Comparison of ENCODE assay signal across 9 cellular contexts in the genomic region with DNA sequence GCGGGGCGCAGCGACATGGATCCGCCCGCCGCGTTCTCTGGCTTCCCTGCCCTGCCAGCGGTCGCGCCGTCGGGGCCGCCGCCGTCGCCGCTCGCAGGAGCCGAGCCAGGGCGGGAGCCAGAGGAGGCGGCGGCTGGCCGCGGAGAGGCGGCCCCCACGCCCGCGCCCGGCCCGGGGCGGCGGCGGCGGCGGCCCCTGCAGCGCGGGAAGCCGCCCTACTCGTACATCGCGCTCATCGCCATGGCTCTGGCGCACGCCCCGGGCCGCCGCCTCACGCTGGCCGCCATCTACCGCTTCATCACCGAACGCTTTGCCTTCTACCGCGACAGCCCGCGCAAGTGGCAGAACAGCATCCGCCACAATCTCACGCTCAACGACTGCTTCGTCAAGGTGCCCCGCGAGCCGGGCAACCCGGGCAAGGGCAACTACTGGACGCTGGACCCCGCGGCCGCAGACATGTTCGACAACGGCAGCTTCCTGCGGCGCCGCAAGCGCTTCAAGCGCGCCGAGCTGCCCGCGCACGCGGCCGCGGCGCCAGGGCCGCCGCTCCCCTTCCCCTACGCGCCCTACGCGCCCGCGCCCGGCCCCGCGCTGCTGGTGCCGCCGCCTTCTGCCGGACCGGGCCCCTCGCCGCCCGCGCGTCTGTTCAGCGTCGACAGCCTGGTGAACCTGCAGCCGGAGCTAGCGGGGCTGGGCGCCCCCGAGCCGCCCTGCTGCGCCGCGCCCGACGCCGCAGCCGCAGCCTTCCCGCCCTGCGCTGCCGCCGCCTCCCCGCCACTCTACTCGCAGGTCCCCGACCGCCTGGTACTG. TPM values are rescaled to one million over a fixed set of nuclear protein-coding genes. Genes with fewer than 3 reads are reported as not detected.
DNase-seq lines count a peak whose midpoint lies in the region; ATAC-seq and TF ChIP-seq lines count a peak whose summit lies in the region.
"Had no signal": no experiment of that assay in that cellular context is flagged by ENCODE, and none has a peak within 500 bp of the region (broad histone marks: within the 10 kb centered on the region; RNA-seq: fewer than 3 reads in every experiment).

No MANE protein-coding gene starts in this region.

- no peak overlapping the region for H3K4me3 ChIP-seq in SK-N-SH (ENCODE audit: low read depth in 2 of 2, low read length in 1 of 2)
- H3K4me3 ChIP-seq in fibroblast of villous mesenchyme (ENCODE audit: low read depth, low read length), result peak overlapping the region; percentile 15
- peak overlapping the region; percentile 67 for H3K4me3 ChIP-seq in skeletal muscle satellite cell (ENCODE audit: low read length)

- H4K20me1 ChIP-seq in SK-N-SH (ENCODE audit: insufficient read depth), result no peaks in the 10 kb centered on the region

- H3F3A ChIP-seq in SK-N-SH (replicated peaks; ENCODE audit: insufficient read depth), result no peaks in the 10 kb centered on the region

- H2AFZ ChIP-seq in SK-N-SH (ENCODE audit: low read depth), result no peak overlapping the region

- H3K4me2 ChIP-seq in SK-N-SH (no peak overlapping the region; the same call in 1 of the 2 replicates), skeletal muscle satellite cell (ENCODE audit: low read length) (peak overlapping the region; percentile 87)

- WGBS in SK-N-SH (ENCODE audit: low lambda C conversion rate), result 0% methylated on average over 2 of the region's 126 CpGs

- POLR2A ChIA-PET in SK-N-SH (lab: Yijun Ruan, JAX), result no interaction called here
- POLR2A ChIA-PET in WTC11 (lab: Charles Lee), result no interaction called here

- H3K27ac Mint-ChIP-seq in WTC11 (no peak overlapping the region), endothelial cell (ENCODE audit: unreplicated experiment) (no peak overlapping the region)

- H3K27me3 ChIP-seq in SK-N-SH (ENCODE audit: insufficient read depth), result peaks cover 56% of the 10 kb centered on the region
- peaks cover 23% of the 10 kb centered on the region for H3K27me3 ChIP-seq in skeletal muscle satellite cell (ENCODE audit: control insufficient read depth, insufficient read depth, low read length)

- no peak overlapping the region for H3K9ac ChIP-seq in SK-N-SH
- no peak overlapping the region for H3K9ac ChIP-seq in skeletal muscle satellite cell (ENCODE audit: low read depth, low read length)

- H3K4me1 ChIP-seq in SK-N-SH (ENCODE audit: control insufficient read depth in 1 of 2, insufficient read depth in 2 of 2, low read depth in 1 of 2, low read length in 1 of 2) (no peaks in the 10 kb centered on the region; a peak in 1 of 4 replicates), skeletal muscle satellite cell (ENCODE audit: control insufficient read depth, insufficient read depth, low read length) (peaks cover 3% of the 10 kb centered on the region)
- H3K4me1 ChIP-seq: BE2C had no signal

- no peak for TF ChIP-seq RAD21 in SK-N-SH (IDR thresholded peaks at IDR 0.05; ENCODE audit: low read length)

- H3K9me2 ChIP-seq in SK-N-SH, result no peaks in the 10 kb centered on the region

- no peak for TF ChIP-seq EP300 in SK-N-SH (IDR thresholded peaks at IDR 0.05; ENCODE audit: borderline replicate concordance in 1 of 2, low read depth in 1 of 2, low read length in 1 of 2)

- H3K36me3 ChIP-seq in SK-N-SH (replicated peaks in 1 of 2; ENCODE audit: control insufficient read depth in 1 of 2, insufficient read depth in 2 of 2, low read length in 1 of 2) (no peaks in the 10 kb centered on the region), skeletal muscle satellite cell (ENCODE audit: insufficient read depth, low read length) (no peaks in the 10 kb centered on the region)
- H3K36me3 ChIP-seq: BE2C had no signal

- H3K9me3 Mint-ChIP-seq in WTC11 (no peaks in the 10 kb centered on the region), endothelial cell (ENCODE audit: unreplicated experiment) (no peaks in the 10 kb centered on the region)

- H3K4me1 Mint-ChIP-seq in WTC11, result peaks cover 8% of the 10 kb centered on the region
- H3K4me1 Mint-ChIP-seq in endothelial cell (ENCODE audit: unreplicated experiment), result peaks cover 5% of the 10 kb centered on the region

- H3K27ac ChIP-seq in SK-N-SH (ENCODE audit: low read depth in 2 of 2, low read length in 1 of 2), result no peak overlapping the region

- H3K27me3 Mint-ChIP-seq in WTC11 (ENCODE audit: low read depth) (peaks cover 83% of the 10 kb centered on the region), endothelial cell (ENCODE audit: unreplicated experiment) (peaks cover 33% of the 10 kb centered on the region)

- ATAC-seq in SK-N-SH treated with all-trans-retinoic acid at 6 μM for 48 hours, result no peak
- ATAC-seq in WTC11, result peak; percentile 46

- TF ChIP-seq CTCF in SK-N-SH (IDR thresholded peaks at IDR 0.05) (no peak), WTC11 (IDR thresholded peaks at IDR 0.05) (no peak), fibroblast of villous mesenchyme (IDR thresholded peaks at IDR 0.05; ENCODE audit: insufficient read depth, low read depth, low read length) (no peak), endothelial cell (IDR thresholded peaks at IDR 0.05; ENCODE audit: unreplicated experiment) (no peak)

- peak; percentile 69 for DNase-seq in SK-N-SH
- no peak for DNase-seq in WTC11 (ENCODE audit: low spot score)
- DNase-seq in fibroblast of villous mesenchyme (ENCODE audit: low read depth), result no peak
- no peak for DNase-seq in endothelial cell (ENCODE audit: low spot score)
- DNase-seq in NCI-H2081 treated with DMSO at 0.1 percent for 48 hours (lab: John Stamatoyannopoulos, UW), result no peak
- DNase-seq in stimulated activated CD4-positive, alpha-beta T cell treated with anti-CD3 and anti-CD28 coated beads, Interleukin-2, amount 100 ng/mL, for 48 hours, result no peak
- DNase-seq: BE2C had no signal

- H3K36me3 Mint-ChIP-seq in WTC11 (no peaks in the 10 kb centered on the region), endothelial cell (ENCODE audit: low read depth, unreplicated experiment) (peaks cover 7% of the 10 kb centered on the region)

- no peaks in the 10 kb centered on the region for H3K79me2 ChIP-seq in SK-N-SH (ENCODE audit: insufficient read depth)

- CTCF ChIA-PET in SK-N-SH (lab: Yijun Ruan, JAX), result interaction anchor here (0.9 to 28.7 kb wide), 5 partner anchors 18 to 300 kb away, joined by 3 to 1422 read pairs (median 5); partner anchors contain the start of gene FOXD2
- CTCF ChIA-PET in WTC11 (lab: Charles Lee), result interaction anchor here (2.0 to 4.7 kb wide), 3 partner anchors 20 to 309 kb away, joined by 6 to 24 read pairs (median 7); partner anchors contain the start of gene FOXD2

- H3K9me3 ChIP-seq in SK-N-SH, result no peaks in the 10 kb centered on the region
- H3K9me3 ChIP-seq in skeletal muscle satellite cell (replicated peaks; ENCODE audit: low read length), result no peaks in the 10 kb centered on the region
- H3K9me3 ChIP-seq: BE2C had no signal

- H3K4me3 Mint-ChIP-seq in WTC11 (peak overlapping the region; percentile 68), endothelial cell (ENCODE audit: unreplicated experiment) (no peak overlapping the region)

TF ChIP-seq in SK-N-SH, 30 proteins besides CTCF, POLR2A, EP300 and RAD21 (continues in another document):
- TF ChIP-seq POLR2AphosphoS5 (IDR thresholded peaks at IDR 0.05; ENCODE audit: low read depth, low read length) (no peak), GABPA (IDR thresholded peaks at IDR 0.05; ENCODE audit: low read depth) (no peak), MEF2A (IDR thresholded peaks at IDR 0.05; ENCODE audit: borderline replicate concordance, low read depth) (no peak), MXI1 (IDR thresholded peaks at IDR 0.05; ENCODE audit: low read depth, low read length) (no peak), SIN3A (IDR thresholded peaks at IDR 0.05; ENCODE audit: borderline replicate concordance, low read depth, low read length) (no peak), FOXJ3 (CRISPR knock-in tag; IDR thresholded peaks at IDR 0.05) (no peak), FOSL2 (IDR thresholded peaks at IDR 0.05; ENCODE audit: borderline replicate concordance, low read depth) (no peak)

TF ChIP-seq in SK-N-SH treated with all-trans-retinoic acid at 6 μM for 48 hours, 23 proteins besides CTCF, POLR2A, EP300 and RAD21 (continues in another document):
- TF ChIP-seq ZFP30 (CRISPR knock-in tag; IDR thresholded peaks at IDR 0.05), result no peak
- TF ChIP-seq PPARA (CRISPR knock-in tag; IDR thresholded peaks at IDR 0.05; ENCODE audit: borderline replicate concordance), result no peak
- TF ChIP-seq ZFP3 (CRISPR knock-in tag; IDR thresholded peaks at IDR 0.05), result no peak
- no peak for TF ChIP-seq TOX (CRISPR knock-in tag; IDR thresholded peaks at IDR 0.05; ENCODE audit: borderline replicate concordance)
- TF ChIP-seq ARNTL (CRISPR knock-in tag; IDR thresholded peaks at IDR 0.05; ENCODE audit: borderline replicate concordance, low read depth), result no peak
- TF ChIP-seq ZNF70 (CRISPR knock-in tag; IDR thresholded peaks at IDR 0.05), result no peak
- no peak for TF ChIP-seq ZNF8 (CRISPR knock-in tag; IDR thresholded peaks at IDR 0.05)
- no peak for TF ChIP-seq TCF4 (CRISPR knock-in tag; IDR thresholded peaks at IDR 0.05; ENCODE audit: borderline replicate concordance)

TF ChIP-seq in WTC11, 78 proteins besides CTCF, POLR2A, EP300 and RAD21 (continues in another document):
- TF ChIP-seq, protein P1, sequence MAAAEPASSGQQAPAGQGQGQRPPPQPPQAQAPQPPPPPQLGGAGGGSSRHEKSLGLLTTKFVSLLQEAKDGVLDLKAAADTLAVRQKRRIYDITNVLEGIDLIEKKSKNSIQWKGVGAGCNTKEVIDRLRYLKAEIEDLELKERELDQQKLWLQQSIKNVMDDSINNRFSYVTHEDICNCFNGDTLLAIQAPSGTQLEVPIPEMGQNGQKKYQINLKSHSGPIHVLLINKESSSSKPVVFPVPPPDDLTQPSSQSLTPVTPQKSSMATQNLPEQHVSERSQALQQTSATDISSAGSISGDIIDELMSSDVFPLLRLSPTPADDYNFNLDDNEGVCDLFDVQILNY (CRISPR knock-in tag; IDR thresholded peaks at IDR 0.05), result peak; percentile 55; the same call in 1 of the 2 replicates
- no peak for TF ChIP-seq NFATC4 (CRISPR knock-in tag; IDR thresholded peaks at IDR 0.05)

RNA-seq across cellular contexts. Expression of gene FOXE3, which starts 0.4 kb away (rescaled TPM):
- not detected in 2 replicates for polyA plus RNA-seq in SK-N-SH (2012; rRNA removed)
- polyA plus RNA-seq in SK-N-SH (2012; cell fraction: cytosol; rRNA removed), result not detected in 2 replicates
- polyA plus RNA-seq in SK-N-SH (2012; cell fraction: nucleus; rRNA removed), result 0.10 TPM in 1 of 2 replicates, not detected in the other
- total RNA-seq in WTC11 (2021) (0.09 TPM in 1 of 3 replicates, not detected in the others), fibroblast of villous mesenchyme (not detected in 2 replicates), endothelial cell (ENCODE audit: unreplicated experiment) (not detected)
- total RNA-seq in skeletal muscle satellite cell (2012; rRNA removed), result not detected in 2 replicates

RNA-seq across cellular contexts. Expression of gene FOXD2, which starts 21.3 kb away (rescaled TPM):
- polyA plus RNA-seq in SK-N-SH (2012; rRNA removed), result not detected in 2 replicates
- polyA plus RNA-seq in SK-N-SH (2012; cell fraction: cytosol; rRNA removed), result under 0.01 TPM in 1 of 2 replicates, not detected in the other
- not detected in 2 replicates for polyA plus RNA-seq in SK-N-SH (2012; cell fraction: nucleus; rRNA removed)
- total RNA-seq in WTC11 (2021) (0.05 to 0.07 TPM (median 0.05 TPM) in 3 replicates), fibroblast of villous mesenchyme (under 0.01 and 0.32 TPM in 2 replicates), endothelial cell (ENCODE audit: unreplicated experiment) (0.15 TPM)
- total RNA-seq in skeletal muscle satellite cell (2012; rRNA removed), result 0.22 and 0.25 TPM in 2 replicates

Comparison
In these comparisons a context has a peak if more than half of its experiments do, and no peak if none do; other contexts are left out.
1. H3K4me3 ChIP-seq: peak in fibroblast of villous mesenchyme (single experiment) and skeletal muscle satellite cell (single experiment); none in SK-N-SH (0 of 2).
2. Of the 6 proteins assayed by ChIP-seq in both WTC11 and SK-N-SH: peak only in WTC11: MAX; only in SK-N-SH: none; in both: none; in neither: 5.